In the genomic region with DNA sequence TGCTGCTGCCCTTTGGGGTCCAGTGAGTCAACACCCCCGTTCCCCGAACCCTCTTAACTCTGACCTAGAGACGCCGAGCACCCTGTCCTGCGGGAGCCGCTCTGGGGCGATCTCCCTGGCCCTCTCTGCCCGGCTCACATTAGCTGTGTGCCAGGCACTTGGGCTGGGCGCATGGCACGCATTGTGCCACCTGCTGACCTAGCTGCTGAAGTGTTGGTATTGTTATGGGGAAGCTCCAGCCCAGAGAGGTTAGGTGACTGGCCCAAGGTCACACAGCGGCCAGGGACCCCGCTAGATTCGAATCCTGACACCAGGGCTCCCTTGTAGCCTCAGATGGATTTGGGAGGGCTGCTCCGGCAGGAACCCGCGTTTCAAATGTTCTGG, we compare ENCODE assay signal across 6 cellular contexts. TPM values are rescaled to one million over a fixed set of nuclear protein-coding genes. Genes with fewer than 3 reads are reported as not detected.
DNase-seq lines count a peak whose midpoint lies in the region; ATAC-seq and TF ChIP-seq lines count a peak whose summit lies in the region.

No MANE protein-coding gene starts in this region.

- H3K27ac Mint-ChIP-seq in glutamatergic neuron (ENCODE audit: unreplicated experiment): peak overlapping the region; percentile 33

- H3K27me3 Mint-ChIP-seq in activated T-cell treated with anti-CD3 and anti-CD28 coated beads, Interleukin-2, amount 50 U/mL, for 4 hours (ENCODE audit: low read depth): no peaks in the 10 kb centered on the region
- peaks cover 6% of the 10 kb centered on the region for H3K27me3 Mint-ChIP-seq in glutamatergic neuron (ENCODE audit: unreplicated experiment)

- no peaks in the 10 kb centered on the region for H3K9me3 Mint-ChIP-seq in activated T-cell treated with anti-CD3 and anti-CD28 coated beads, Interleukin-2, amount 50 U/mL, for 4 hours
- H3K9me3 Mint-ChIP-seq in glutamatergic neuron (ENCODE audit: unreplicated experiment): peaks cover 6% of the 10 kb centered on the region

- peaks cover 25% of the 10 kb centered on the region for H3K4me1 Mint-ChIP-seq in activated T-cell treated with anti-CD3 and anti-CD28 coated beads, Interleukin-2, amount 50 U/mL, for 4 hours (ENCODE audit: low read depth)
- H3K4me1 Mint-ChIP-seq in glutamatergic neuron (ENCODE audit: low read depth, unreplicated experiment): peaks cover 16% of the 10 kb centered on the region

- no peak for TF ChIP-seq CTCF in glutamatergic neuron (IDR thresholded peaks at IDR 0.05; ENCODE audit: partially characterized antibody, unreplicated experiment)

- no peak for DNase-seq in activated T-cell treated with anti-CD3 and anti-CD28 coated beads, Interleukin-2, amount 50 U/mL, for 4 hours
- no peak for DNase-seq in activated T-cell treated with anti-CD3 and anti-CD28 coated beads, Interleukin-2, amount 50 U/mL, for 1 hour
- DNase-seq in glutamatergic neuron (no peak), substantia nigra (lab: John Stamatoyannopoulos, UW) (peak in 2 of 49 donors; percentile 35 to 44), COR-L47 (lab: John Stamatoyannopoulos, UW) (no peak), iPS-NIHi11 (ENCODE audit: low spot score) (no peak)

- peak overlapping the region; percentile 88 for H3K4me3 Mint-ChIP-seq in activated T-cell treated with anti-CD3 and anti-CD28 coated beads, Interleukin-2, amount 50 U/mL, for 4 hours
- peak overlapping the region; percentile 90 for H3K4me3 Mint-ChIP-seq in glutamatergic neuron (ENCODE audit: unreplicated experiment)

- ATAC-seq in activated T-cell treated with anti-CD3 and anti-CD28 coated beads, Interleukin-2, amount 50 U/mL, for 4 hours: peak; percentile 16 to 32

- H3K27ac ChIP-seq in substantia nigra (ENCODE audit: low read depth, low read length, poor library complexity, severe bottlenecking): peak overlapping the region; percentile 87

- H3K36me3 Mint-ChIP-seq in activated T-cell treated with anti-CD3 and anti-CD28 coated beads, Interleukin-2, amount 50 U/mL, for 4 hours (ENCODE audit: insufficient read depth): no peaks in the 10 kb centered on the region
- no peaks in the 10 kb centered on the region for H3K36me3 Mint-ChIP-seq in glutamatergic neuron (ENCODE audit: unreplicated experiment)

RNA-seq across cellular contexts. Expression of a gene that starts 1.1 kb away (rescaled TPM):
- under 1 TPM; 0.10 to 0.53 (median 0.33) TPM for total RNA-seq in activated T-cell treated with anti-CD3 and anti-CD28 coated beads, Interleukin-2, amount 50 U/mL, for 4 hours
- 4.1 TPM for total RNA-seq in glutamatergic neuron (ENCODE audit: unreplicated experiment)

RNA-seq across cellular contexts. Expression of a gene that starts 8.1 kb away (rescaled TPM):
- total RNA-seq in activated T-cell treated with anti-CD3 and anti-CD28 coated beads, Interleukin-2, amount 50 U/mL, for 4 hours: 100 to 1,000 TPM in 2 of 3 donors, 10 to 100 TPM in 1; 98.8 to 110 (median 105) TPM
- 57.4 TPM for total RNA-seq in glutamatergic neuron (ENCODE audit: unreplicated experiment)

RNA-seq across cellular contexts. Expression of a gene that starts 13.0 kb away (rescaled TPM):
- total RNA-seq in activated T-cell treated with anti-CD3 and anti-CD28 coated beads, Interleukin-2, amount 50 U/mL, for 4 hours: 10 to 100 TPM; 69.3 to 90.1 (median 77.7) TPM
- 62.5 TPM for total RNA-seq in glutamatergic neuron (ENCODE audit: unreplicated experiment)

RNA-seq across cellular contexts. Expression of a gene that starts 17.8 kb away (rescaled TPM):
- 10 to 100 TPM; 11.6 to 12.9 (median 12.0) TPM for total RNA-seq in activated T-cell treated with anti-CD3 and anti-CD28 coated beads, Interleukin-2, amount 50 U/mL, for 4 hours
- total RNA-seq in glutamatergic neuron (ENCODE audit: unreplicated experiment): 42.8 TPM

RNA-seq across cellular contexts. Expression of a gene that starts 23.7 kb away (rescaled TPM):
- 10 to 100 TPM; 23.5 to 31.0 (median 26.9) TPM for total RNA-seq in activated T-cell treated with anti-CD3 and anti-CD28 coated beads, Interleukin-2, amount 50 U/mL, for 4 hours
- total RNA-seq in glutamatergic neuron (ENCODE audit: unreplicated experiment): 12.0 TPM
